8 cellular contexts compared by ENCODE assay signal in the genomic region with DNA sequence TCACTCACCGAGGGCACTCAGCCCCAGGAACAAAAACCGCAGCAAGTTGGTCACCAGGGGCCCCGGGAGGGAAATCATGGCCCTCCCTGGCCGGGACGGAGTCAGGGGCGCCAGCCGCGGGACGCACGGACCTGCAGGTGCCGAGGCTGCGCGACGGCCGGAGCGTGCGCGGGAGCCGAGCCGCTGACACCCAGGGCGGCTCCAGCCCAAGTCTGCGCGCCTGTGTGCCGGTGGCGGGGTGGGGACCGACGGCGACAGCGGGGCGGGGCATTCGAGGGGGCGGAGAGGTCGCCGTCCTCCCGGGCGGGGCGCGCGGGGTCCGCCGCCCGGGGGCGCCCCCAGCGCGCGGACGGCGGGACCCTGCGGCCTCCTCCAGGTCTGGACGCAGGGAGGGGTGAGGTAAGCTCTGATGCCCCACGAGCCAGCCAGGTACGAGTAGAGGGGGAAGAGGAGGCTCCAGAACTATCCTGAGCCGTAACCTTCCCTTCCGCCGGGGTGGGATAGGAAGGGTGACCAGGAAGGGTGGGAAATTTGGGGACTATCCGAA. TPM values are rescaled to one million over a fixed set of nuclear protein-coding genes. Genes with fewer than 3 reads are reported as not detected.
DNase-seq lines count a peak whose midpoint lies in the region; ATAC-seq and TF ChIP-seq lines count a peak whose summit lies in the region.

A gene with protein sequence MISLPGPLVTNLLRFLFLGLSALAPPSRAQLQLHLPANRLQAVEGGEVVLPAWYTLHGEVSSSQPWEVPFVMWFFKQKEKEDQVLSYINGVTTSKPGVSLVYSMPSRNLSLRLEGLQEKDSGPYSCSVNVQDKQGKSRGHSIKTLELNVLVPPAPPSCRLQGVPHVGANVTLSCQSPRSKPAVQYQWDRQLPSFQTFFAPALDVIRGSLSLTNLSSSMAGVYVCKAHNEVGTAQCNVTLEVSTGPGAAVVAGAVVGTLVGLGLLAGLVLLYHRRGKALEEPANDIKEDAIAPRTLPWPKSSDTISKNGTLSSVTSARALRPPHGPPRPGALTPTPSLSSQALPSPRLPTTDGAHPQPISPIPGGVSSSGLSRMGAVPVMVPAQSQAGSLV (minus strand): TSS at position 214 of the 547 bp plus-strand sequence. CDS start 136 bp downstream, at position 78.

- H3K79me2 ChIP-seq in PC-3 (ENCODE audit: low read length): no peaks in the 10 kb centered on the region

- peak within 1 kb of the TSS; percentile 50 for H3K9ac ChIP-seq in PC-3 (ENCODE audit: low read length)
- H3K9ac ChIP-seq in skeletal muscle satellite cell (ENCODE audit: low read depth, low read length): peak within 1 kb of the TSS; percentile 54

- no TSS peak for BruUV-seq in PC-3 (replicated peaks; lab: Mats Ljungman, UMichigan)

- peak within 1 kb of the TSS; percentile 97 for H2AFZ ChIP-seq in PC-3 (ENCODE audit: low read length)

- H4K20me1 ChIP-seq in PC-3 (ENCODE audit: low read length): no peaks in the 10 kb centered on the region; the same call in 1 of the 2 replicates

- H3K27ac Mint-ChIP-seq in activated naive CD4-positive, alpha-beta T cell treated with anti-CD3 and anti-CD28 coated beads, Interleukin-2, amount 50 U/mL, for 72 hours: peak within 1 kb of the TSS in 1 of 2 donors; percentile 79

- DNase-seq in DMS153 treated with DMSO at 0.1 percent for 48 hours (lab: John Stamatoyannopoulos, UW; ENCODE audit: unreplicated experiment) (peak; percentile 39), DMS153 (lab: John Stamatoyannopoulos, UW) (no peak), PC-3 (peak; percentile 46), right cardiac atrium (peak; percentile 58 to 87 (median 82)), globus pallidus (ENCODE audit: low spot score) (no peak)
- peak in 1 of 2 donors; percentile 77 for DNase-seq in activated naive CD4-positive, alpha-beta T cell treated with anti-CD3 and anti-CD28 coated beads, Interleukin-2, amount 50 U/mL, for 72 hours (ENCODE audit: low spot score in 2 of 2)

- H3K27ac ChIP-seq in PC-3 (ENCODE audit: low read length) (no peak within 1 kb of the TSS), right cardiac atrium (ENCODE audit: low read length) (peak within 1 kb of the TSS; percentile 80)

- POLR2A ChIA-PET in PC-3 (lab: Charles Lee; ENCODE audit: unreplicated experiment): no interaction called here

- TF ChIP-seq CTCF in PC-3 (conservative IDR thresholded peaks at IDR 0.05; ENCODE audit: low read depth, low read length): no peak

- no peaks in the 10 kb centered on the region for H3K27me3 ChIP-seq in PC-3 (ENCODE audit: low read length)
- H3K27me3 ChIP-seq in right cardiac atrium (ENCODE audit: control insufficient read depth, insufficient read depth): no peaks in the 10 kb centered on the region
- H3K27me3 ChIP-seq in skeletal muscle satellite cell (ENCODE audit: control insufficient read depth, insufficient read depth, low read length): peaks cover 30% of the 10 kb centered on the region

- H3K36me3 ChIP-seq in PC-3 (ENCODE audit: low read depth, low read length) (peaks cover 6% of the 10 kb centered on the region; the same call in 1 of the 2 replicates), skeletal muscle satellite cell (ENCODE audit: insufficient read depth, low read length) (peaks cover 26% of the 10 kb centered on the region)

- peaks cover 15% of the 10 kb centered on the region for H3F3A ChIP-seq in PC-3 (ENCODE audit: low read length, unreplicated experiment)

- ATAC-seq in HG02884 (IDR thresholded peaks at IDR 0.05; ENCODE audit: unreplicated experiment): peak; percentile 46
- peak; percentile 51 for ATAC-seq in PC-3
- peak; percentile 65 to 84 for ATAC-seq in activated naive CD4-positive, alpha-beta T cell treated with anti-CD3 and anti-CD28 coated beads, Interleukin-2, amount 50 U/mL, for 72 hours
- peak; percentile 56 to 60 for ATAC-seq in right cardiac atrium

- H3K36me3 Mint-ChIP-seq in activated naive CD4-positive, alpha-beta T cell treated with anti-CD3 and anti-CD28 coated beads, Interleukin-2, amount 50 U/mL, for 72 hours: no peaks in the 10 kb centered on the region

- intact Hi-C loops in PC-3 (cut with micrococcal nuclease): loop anchor here (1.0 to 2.0 kb wide), 2 partner anchors 15 to 88 kb away; no protein-coding TSS in a partner anchor
- intact Hi-C loops in right cardiac atrium (cut with DNase I): loop anchor here in 3 of 4 donors (2.0 to 10.0 kb wide), 4 partner anchors 73 to 91 kb away; a partner anchor contains a TSS

- peak within 1 kb of the TSS; percentile 100 for H3K4me2 ChIP-seq in PC-3 (ENCODE audit: low read length)
- peak within 1 kb of the TSS; percentile 95 for H3K4me2 ChIP-seq in skeletal muscle satellite cell (ENCODE audit: low read length)

- H3K4me1 ChIP-seq in PC-3 (ENCODE audit: insufficient read depth, low read length) (peaks cover 27% of the 10 kb centered on the region), right cardiac atrium (ENCODE audit: control insufficient read depth, insufficient read depth, low read length) (peaks cover 3% of the 10 kb centered on the region), skeletal muscle satellite cell (ENCODE audit: control insufficient read depth, insufficient read depth, low read length) (peaks cover 29% of the 10 kb centered on the region)

- H3K9me2 ChIP-seq in PC-3 (replicated peaks; ENCODE audit: low read length): no peaks in the 10 kb centered on the region

- H3K9me3 ChIP-seq in PC-3 (ENCODE audit: low read length) (no peaks in the 10 kb centered on the region), right cardiac atrium (ENCODE audit: control insufficient read depth, low read length) (no peaks in the 10 kb centered on the region), skeletal muscle satellite cell (replicated peaks; ENCODE audit: low read length) (no peaks in the 10 kb centered on the region)

- WGBS in right cardiac atrium: 1% methylated on average over 56 of the region's 56 CpGs

- CTCF ChIA-PET in PC-3 (lab: Charles Lee): interaction anchor here (1.2 to 2.8 kb wide), 4 partner anchors 16 to 93 kb away, joined by 3 to 50 read pairs (median 18); no protein-coding TSS in a partner anchor

- H3K9me3 Mint-ChIP-seq in activated naive CD4-positive, alpha-beta T cell treated with anti-CD3 and anti-CD28 coated beads, Interleukin-2, amount 50 U/mL, for 72 hours: no peaks in the 10 kb centered on the region

- peak within 1 kb of the TSS; percentile 91 for H3K4me3 ChIP-seq in PC-3 (ENCODE audit: low read length)
- peak within 1 kb of the TSS; percentile 60 for H3K4me3 ChIP-seq in right cardiac atrium (ENCODE audit: low read length)
- peak within 1 kb of the TSS; percentile 67 for H3K4me3 ChIP-seq in skeletal muscle satellite cell (ENCODE audit: low read length)

RNA-seq across cellular contexts. Expression of the gene that starts here (rescaled TPM):
- total RNA-seq in PC-3 (2014; rRNA removed): 10.4 and 10.8 TPM in 2 replicates
- 1 to 10 TPM in 1 of 2 donors, under 1 TPM in 1; 0.36 to 1.7 TPM for total RNA-seq in activated naive CD4-positive, alpha-beta T cell treated with anti-CD3 and anti-CD28 coated beads, Interleukin-2, amount 50 U/mL, for 72 hours
- total RNA-seq in right cardiac atrium: 10 to 100 TPM; 31.2 to 49.8 (median 41.9) TPM
- 51.8 TPM for polyA plus RNA-seq in right cardiac atrium
- 0.25 TPM in 1 of 2 replicates, not detected in the other for total RNA-seq in skeletal muscle satellite cell (2012; rRNA removed)

Comparison
In these comparisons a context has a peak if more than half of its experiments do, and no peak if none do; other contexts are left out.
1. DNase-seq: peak in DMS153 treated with DMSO at 0.1 percent for 48 hours (single experiment), PC-3 (single experiment) and right cardiac atrium (3 of 3); none in DMS153 (single experiment) and globus pallidus (single experiment).
2. Peak in every context shown above with its lines, with median percentiles within 50 percentile points of each other: ATAC-seq and H3K4me3 ChIP-seq.